29 cellular contexts compared by ENCODE assay signal in the genomic region with DNA sequence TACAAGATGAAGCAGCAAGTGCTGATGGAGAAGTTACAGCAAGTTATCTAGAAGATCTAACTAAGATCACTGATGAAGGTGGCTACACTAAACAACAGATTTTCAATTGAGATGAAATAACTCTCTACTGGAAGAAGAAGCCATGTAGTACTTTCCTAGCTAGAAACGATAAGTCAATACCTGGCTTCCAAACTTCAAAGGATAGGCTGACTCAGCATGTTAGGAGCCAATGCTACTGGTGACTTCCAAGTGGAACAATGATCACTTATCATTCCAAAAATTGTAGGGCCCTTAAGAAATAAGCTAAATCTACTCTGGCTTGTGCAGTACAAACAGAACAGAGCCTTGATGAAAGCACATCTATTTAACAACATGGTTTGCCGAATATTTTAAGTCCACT.
"Had no signal": no experiment of that assay in that cellular context is flagged by ENCODE, and none has a peak within 500 bp of the region (broad histone marks: within the 10 kb centered on the region; RNA-seq: fewer than 3 reads in every experiment).

No MANE protein-coding gene starts in this region.

- H3K27me3 Mint-ChIP-seq: activated CD4-positive, alpha-beta memory T cell treated with anti-CD3 and anti-CD28 coated beads, Interleukin-2, amount 10 ng/mL, durations not matched to agents 7 days and 5 days; activated CD4-positive, alpha-beta T cell treated with anti-CD3 and anti-CD28 coated beads for 36 hours; activated naive CD8-positive, alpha-beta T cell; activated T-helper 17 cell treated with anti-CD3 and anti-CD28 coated beads, Interleukin-2, amount 50 U/mL, for 72 hours had no signal

- H3K4me3 Mint-ChIP-seq: activated CD4-positive, alpha-beta memory T cell treated with anti-CD3 and anti-CD28 coated beads, Interleukin-2, amount 10 ng/mL, durations not matched to agents 7 days and 5 days; activated CD4-positive, alpha-beta T cell treated with anti-CD3 and anti-CD28 coated beads for 36 hours; activated naive CD4-positive, alpha-beta T cell treated with anti-CD3 and anti-CD28 coated beads for 36 hours; activated naive CD8-positive, alpha-beta T cell; activated T-helper 17 cell treated with anti-CD3 and anti-CD28 coated beads, Interleukin-2, amount 50 U/mL, for 72 hours had no signal

- H3K9ac ChIP-seq: SK-N-SH had no signal

- H3K9me3 Mint-ChIP-seq: activated T-helper 17 cell treated with anti-CD3 and anti-CD28 coated beads, Interleukin-2, amount 50 U/mL, for 72 hours had no signal

- H3K27me3 ChIP-seq: brain microvascular endothelial cell, cardiac muscle cell, MG63, Peyer's patch, SJCRH30 had no signal

- H3K9me3 ChIP-seq: Peyer's patch, SJCRH30, SK-N-SH had no signal

- H3K36me3 ChIP-seq: brain microvascular endothelial cell, cardiac muscle cell, MG63, Peyer's patch, SJCRH30, WERI-Rb-1 had no signal

- H3K4me1 ChIP-seq: Peyer's patch, SJCRH30 had no signal

- H3K27ac ChIP-seq: brain microvascular endothelial cell, cardiac muscle cell, Peyer's patch, RWPE1, SJCRH30, WERI-Rb-1 had no signal

- H3K27ac Mint-ChIP-seq: activated CD4-positive, alpha-beta memory T cell treated with anti-CD3 and anti-CD28 coated beads, Interleukin-2, amount 10 ng/mL, durations not matched to agents 7 days and 5 days; activated CD4-positive, alpha-beta T cell treated with anti-CD3 and anti-CD28 coated beads for 36 hours; activated naive CD4-positive, alpha-beta T cell treated with anti-CD3 and anti-CD28 coated beads for 36 hours; activated T-helper 17 cell treated with anti-CD3 and anti-CD28 coated beads, Interleukin-2, amount 50 U/mL, for 72 hours had no signal

- ATAC-seq: activated CD4-positive, alpha-beta T cell treated with anti-CD3 and anti-CD28 coated beads for 36 hours; activated T-helper 17 cell treated with anti-CD3 and anti-CD28 coated beads, Interleukin-2, amount 50 U/mL, for 72 hours had no signal

- DNase-seq: activated CD4-positive, alpha-beta memory T cell treated with anti-CD3 and anti-CD28 coated beads, Interleukin-2, amount 10 ng/mL, durations not matched to agents 7 days and 5 days; activated CD4-positive, alpha-beta T cell treated with anti-CD3 and anti-CD28 coated beads for 36 hours; activated CD4-positive, alpha-beta T cell treated with anti-CD3 and anti-CD28 coated beads, Interleukin-2, amount 50 U/mL, for 1 hour; activated gamma-delta T cell; activated naive CD4-positive, alpha-beta T cell treated with anti-CD3 and anti-CD28 coated beads for 36 hours; activated T-cell treated with anti-CD3 and anti-CD28 coated beads for 4 hours; activated T-cell treated with anti-CD3 and anti-CD28 coated beads, Interleukin-2, amount 50 U/mL, for 48 hours; brain microvascular endothelial cell; MG63; MV-4-11; NCI-H1092 treated with DMSO at 0.1 percent for 48 hours; NCI-H1436; NCI-H1694 treated with DMSO at 0.1 percent for 48 hours; NCI-H2029 treated with DMSO at 0.1 percent for 48 hours; NCI-H345; NCI-H510A; NCI-H526 treated with DMSO at 0.1 percent for 48 hours; NCI-H82; OCI-M1; Peyer's patch; Right ventricle myocardium superior; SJCRH30; SK-N-SH; T-helper 1 cell; WERI-Rb-1 had no signal

- H3K4me3 ChIP-seq: cardiac muscle cell, MG63, Peyer's patch, SJCRH30 had no signal

- H3K4me2 ChIP-seq: SK-N-SH had no signal
